ENCODE assay signal across 8 cellular contexts in genomic region chr6:169556758-169557505, GRCh38.
DNase-seq lines count a peak whose midpoint lies in the region; ATAC-seq lines count a peak whose summit lies in the region.

No MANE protein-coding gene starts in this region.

- DNase-seq in NCI-H526 (lab: John Stamatoyannopoulos, UW) (peak; percentile 13 to 24), NCI-H526 treated with DMSO at 0.1 percent for 48 hours (lab: John Stamatoyannopoulos, UW) (no peak), glomerular visceral epithelial cell (ENCODE audit: extremely low spot score) (no peak), NCI-H345 (lab: John Stamatoyannopoulos, UW) (no peak), D341Med (ENCODE audit: low spot score) (no peak)
- DNase-seq in activated T-cell treated with anti-CD3 and anti-CD28 coated beads, Interleukin-2, amount 50 U/mL, for 48 hours = peak; percentile 49 to 52
- peak; percentile 8 to 31 for DNase-seq in stimulated activated CD8-positive, alpha-beta memory T cell treated with anti-CD3 and anti-CD28 coated beads, Interleukin-7, amount 100 ng/mL, for 48 hours (ENCODE audit: extremely low read depth in 1 of 2, low read depth in 1 of 2)

- ATAC-seq in HG03025 (IDR thresholded peaks at IDR 0.05; ENCODE audit: low FRiP score, unreplicated experiment) = peak; percentile 100

Comparison
In these comparisons a context has a peak if more than half of its experiments do, and no peak if none do; other contexts are left out.
1. DNase-seq: peak in NCI-H526 (2 of 2), activated T-cell treated with anti-CD3 and anti-CD28 coated beads, Interleukin-2, amount 50 U/mL, for 48 hours (2 of 2) and stimulated activated CD8-positive, alpha-beta memory T cell treated with anti-CD3 and anti-CD28 coated beads, Interleukin-7, amount 100 ng/mL, for 48 hours (2 of 2); none in NCI-H526 treated with DMSO at 0.1 percent for 48 hours (single experiment), glomerular visceral epithelial cell (single experiment), NCI-H345 (single experiment) and D341Med (single experiment).